In genomic region chr4:38254825-38255224, GRCh38 we compare ENCODE assay signal across 31 cellular contexts.
"Had no signal": no experiment of that assay in that cellular context is flagged by ENCODE, and none has a peak within 500 bp of the region (broad histone marks: within the 10 kb centered on the region; RNA-seq: fewer than 3 reads in every experiment).

No MANE protein-coding gene starts in this region.

- H3K27ac Mint-ChIP-seq: natural killer cell; nephron; neural progenitor cell; progenitor cell of endocrine pancreas; stimulated activated memory B cell treated with anti-CD40 and anti-IgM and Interleukin-4, amounts not matched to agents 10 μg/mL and 1 μg/mL and 100 μg/mL, for 72 hours; stimulated activated naive CD8-positive, alpha-beta T cell treated with anti-CD3 and anti-CD28 coated beads, Interleukin-15, amount 100 ng/mL, for 72 hours; type B pancreatic cell had no signal

- H3K4me3 Mint-ChIP-seq: natural killer cell; nephron; neural progenitor cell; stimulated activated memory B cell treated with anti-CD40 and anti-IgM and Interleukin-4, amounts not matched to agents 10 μg/mL and 1 μg/mL and 100 μg/mL, for 72 hours; stimulated activated naive CD8-positive, alpha-beta T cell treated with anti-CD3 and anti-CD28 coated beads, Interleukin-15, amount 100 ng/mL, for 72 hours; type B pancreatic cell had no signal

- DNase-seq: natural killer cell; occipital lobe; ovary; posterior cingulate gyrus; psoas muscle; right cardiac atrium; spleen; stimulated activated CD4-positive, alpha-beta T cell treated with anti-CD3 and anti-CD28 coated beads, Interleukin-12 subunit alpha, Interleukin-12 subunit beta, amount 100 ng/mL, for 4 hours; stimulated activated CD4-positive, alpha-beta T cell treated with anti-CD3 and anti-CD28 coated beads, Interleukin-1b, Interleukin-23, amount 100 ng/mL, for 48 hours; stimulated activated CD4-positive, alpha-beta T cell treated with anti-CD3 and anti-CD28 coated beads, Interleukin-4, amount 100 ng/mL, for 1 hour; stimulated activated CD4-positive, alpha-beta T cell treated with anti-CD3 and anti-CD28 coated beads, Interleukin-4, amount 100 ng/mL, for 4 hours; stimulated activated CD8-positive, alpha-beta memory T cell treated with anti-CD3 and anti-CD28 coated beads, Interleukin-4, amount 100 ng/mL, for 48 hours; stimulated activated naive CD4-positive, alpha-beta T cell; stimulated activated naive CD8-positive, alpha-beta T cell treated with anti-CD3 and anti-CD28 coated beads, Interleukin-15, amount 100 ng/mL, for 72 hours; stimulated activated naive CD8-positive, alpha-beta T cell treated with anti-CD3 and anti-CD28 coated beads, Interleukin-15, Interleukin-2, amounts not matched to agents 100 U/mL and 50 U/mL, for 24 hours; substantia nigra; testis; tibial artery; transverse colon; upper lobe of right lung; uterus had no signal

- H3K36me3 ChIP-seq: ovary, spleen, suprapubic skin, tibial artery, transverse colon, upper lobe of right lung, uterus had no signal

- H3K27me3 Mint-ChIP-seq: progenitor cell of endocrine pancreas; stimulated activated naive CD8-positive, alpha-beta T cell treated with anti-CD3 and anti-CD28 coated beads, Interleukin-15, amount 100 ng/mL, for 72 hours; type B pancreatic cell had no signal

- ATAC-seq: natural killer cell; psoas muscle; right cardiac atrium; sciatic nerve; stimulated activated memory B cell treated with anti-CD40 and anti-IgM and Interleukin-4, amounts not matched to agents 10 μg/mL and 1 μg/mL and 100 μg/mL, for 72 hours; stimulated activated naive CD8-positive, alpha-beta T cell treated with anti-CD3 and anti-CD28 coated beads, Interleukin-15, amount 100 ng/mL, for 72 hours; stimulated activated naive CD8-positive, alpha-beta T cell treated with anti-CD3 and anti-CD28 coated beads, Interleukin-15, Interleukin-2, amounts not matched to agents 100 U/mL and 50 U/mL, for 24 hours; upper lobe of right lung had no signal

- H3K4me2 ChIP-seq: neural progenitor cell, smooth muscle cell had no signal

- H3K27me3 ChIP-seq: neural progenitor cell, ovary, spleen, suprapubic skin, testis, tibial artery, transverse colon, upper lobe of right lung, uterus had no signal

- H3K27ac ChIP-seq: neural progenitor cell, ovary, parathyroid adenoma, psoas muscle, skin epidermis, spleen, suprapubic skin, testis, tibial artery, transverse colon, upper lobe of right lung, uterus had no signal

- H3K9me3 ChIP-seq: ovary, suprapubic skin, testis, uterus had no signal

- H3K9ac ChIP-seq: neural progenitor cell, parathyroid adenoma had no signal

- H3K36me3 Mint-ChIP-seq: neural progenitor cell had no signal

- H3K4me3 ChIP-seq: neural progenitor cell, ovary, psoas muscle, skin epidermis, smooth muscle cell, spleen, suprapubic skin, testis, tibial artery, transverse colon, upper lobe of right lung, uterus had no signal

- H3K4me1 Mint-ChIP-seq: natural killer cell; nephron; neural progenitor cell; stimulated activated naive CD8-positive, alpha-beta T cell treated with anti-CD3 and anti-CD28 coated beads, Interleukin-15, amount 100 ng/mL, for 72 hours had no signal

- H2AFZ ChIP-seq: neural progenitor cell, parathyroid adenoma had no signal

- H3K79me2 ChIP-seq: parathyroid adenoma had no signal

- H3K4me1 ChIP-seq: neural progenitor cell, parathyroid adenoma, psoas muscle, suprapubic skin, testis, tibial artery, transverse colon, upper lobe of right lung, uterus had no signal
